Comparison of ENCODE assay signal across 24 cellular contexts in genomic region chrX:124462931-124463330, GRCh38.
"Had no signal": no experiment of that assay in that cellular context is flagged by ENCODE, and none has a peak within 500 bp of the region (broad histone marks: within the 10 kb centered on the region; RNA-seq: fewer than 3 reads in every experiment).

No MANE protein-coding gene starts in this region.

- DNase-seq: activated CD4-positive, alpha-beta T cell treated with anti-CD3 and anti-CD28 coated beads for 4 hours; activated CD8-positive, alpha-beta memory T cell treated with anti-CD3 and anti-CD28 coated beads, Interleukin-2, amount 50 U/mL, for 48 hours; activated CD8-positive, alpha-beta T cell treated with anti-CD3 and anti-CD28 coated beads for 36 hours; activated naive CD4-positive, alpha-beta T cell treated with anti-CD3 and anti-CD28 coated beads, Interleukin-2, amount 50 U/mL, for 16 hours; activated naive CD8-positive, alpha-beta T cell treated with anti-CD3 and anti-CD28 coated beads, Interleukin-2, amount 10 ng/mL, durations not matched to agents 7 days and 5 days; activated T-cell treated with anti-CD3 and anti-CD28 coated beads, Interleukin-2, amount 50 U/mL, for 1 hour; aorta; central memory CD4-positive, alpha-beta T cell; KBM-7; MV-4-11; NCI-H1092 treated with DMSO at 0.1 percent for 48 hours; NCI-H1436; NCI-H187 treated with DMSO at 0.1 percent for 48 hours; NCI-H2107; NCI-H2171 treated with DMSO at 0.1 percent for 48 hours; NCI-H226; NCI-H524; NCI-H82; Peyer's patch; Right ventricle myocardium superior; SJCRH30; SK-N-SH; T-helper 1 cell had no signal

- ATAC-seq: activated CD4-positive, CD25-positive, alpha-beta regulatory T cell treated with anti-CD3 and anti-CD28 coated beads, Interleukin-2, amount 50 U/mL, for 24 hours; activated CD8-positive, alpha-beta T cell treated with anti-CD3 and anti-CD28 coated beads for 36 hours had no signal
